ENCODE assay signal across 8 cellular contexts in the genomic region with DNA sequence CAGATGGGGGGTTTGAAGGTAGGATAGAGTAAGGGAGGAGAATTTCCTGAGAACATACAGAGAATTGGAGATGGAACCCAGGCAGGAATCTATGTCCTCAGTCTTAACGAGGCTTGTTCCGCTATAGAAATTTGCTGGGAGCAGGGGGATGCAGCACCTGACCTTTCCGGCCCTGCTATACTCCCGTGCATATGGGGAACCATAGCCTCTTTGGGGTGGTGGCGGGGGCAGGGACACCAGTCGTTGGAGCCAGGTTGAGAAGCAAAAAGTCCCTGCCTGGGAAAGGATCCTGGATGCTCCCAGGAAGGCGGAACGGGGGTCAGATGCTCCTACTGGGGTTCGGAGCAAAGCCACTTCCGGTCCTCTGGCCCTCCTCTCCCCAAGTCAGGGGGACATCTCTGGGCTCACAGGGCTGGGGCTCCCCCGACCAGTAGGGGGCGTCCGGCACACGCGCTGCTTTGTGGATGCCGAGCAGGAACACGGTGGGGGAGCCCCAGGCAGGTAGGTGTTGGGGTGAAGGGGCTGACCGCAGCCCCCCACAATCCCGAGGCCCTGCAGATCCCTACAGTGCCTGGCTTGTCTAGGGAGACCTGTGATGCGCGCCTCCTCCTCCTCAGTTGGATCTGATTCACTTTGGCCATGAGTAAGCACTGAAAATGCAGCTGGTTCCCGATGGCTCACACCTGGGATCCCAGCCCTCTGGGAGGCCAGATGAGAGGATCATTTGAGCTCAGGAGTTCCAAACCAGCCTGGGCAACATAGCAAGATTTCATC. TPM values are rescaled to one million over a fixed set of nuclear protein-coding genes. Genes with fewer than 3 reads are reported as not detected.
A peak's percentile ranks its signal among the peaks of the same experiment; 100 is the strongest.
DNase-seq lines count a peak whose midpoint lies in the region; ATAC-seq and TF ChIP-seq lines count a peak whose summit lies in the region.

No MANE protein-coding gene starts in this region.

- H3K36me3 Mint-ChIP-seq in H9 (ENCODE audit: insufficient read depth in 1 of 3, low read depth in 3 of 3), result no peaks in the 10 kb centered on the region; a peak in 2 of 7 replicates
- H3K36me3 Mint-ChIP-seq in activated CD4-positive, alpha-beta memory T cell treated with anti-CD3 and anti-CD28 coated beads, Interleukin-2, amount 10 ng/mL, durations not matched to agents 7 days and 5 days (ENCODE audit: low read depth), result no peaks in the 10 kb centered on the region
- peaks cover 4% of the 10 kb centered on the region for H3K36me3 Mint-ChIP-seq in effector memory CD8-positive, alpha-beta T cell (ENCODE audit: insufficient read depth)

- H3K4me2 ChIP-seq in H9 (ENCODE audit: insufficient read depth, insufficient read length, low read length), result no peak overlapping the region

- H2BK12ac ChIP-seq in H9 (ENCODE audit: insufficient read length, low read depth, low read length), result no peak overlapping the region

- no peaks in the 10 kb centered on the region for H3K9me3 ChIP-seq in H9 (ENCODE audit: control insufficient read depth, low read depth, low read length)

- no peak overlapping the region for H2BK20ac ChIP-seq in H9 (ENCODE audit: low read depth, low read length, poor library complexity, severe bottlenecking)

- H2BK5ac ChIP-seq in H9 (ENCODE audit: insufficient read length, low read length), result no peak overlapping the region

- H4K5ac ChIP-seq in H9 (ENCODE audit: insufficient read length, low read depth, low read length), result no peak overlapping the region

- H3K4me3 Mint-ChIP-seq in H9, result no peak overlapping the region
- no peak overlapping the region for H3K4me3 Mint-ChIP-seq in activated CD4-positive, alpha-beta memory T cell treated with anti-CD3 and anti-CD28 coated beads, Interleukin-2, amount 10 ng/mL, durations not matched to agents 7 days and 5 days
- H3K4me3 Mint-ChIP-seq in effector memory CD8-positive, alpha-beta T cell, result no peak overlapping the region

- ATAC-seq in effector memory CD8-positive, alpha-beta T cell (replicated peaks), result peak; percentile 97
- ATAC-seq in HG03571 (IDR thresholded peaks at IDR 0.05; ENCODE audit: unreplicated experiment), result no peak

- H3K79me2 ChIP-seq in H9 (ENCODE audit: insufficient read depth, low read length), result no peaks in the 10 kb centered on the region

- H3K9me3 Mint-ChIP-seq in H9, result no peaks in the 10 kb centered on the region
- H3K9me3 Mint-ChIP-seq in activated CD4-positive, alpha-beta memory T cell treated with anti-CD3 and anti-CD28 coated beads, Interleukin-2, amount 10 ng/mL, durations not matched to agents 7 days and 5 days, result no peaks in the 10 kb centered on the region
- no peaks in the 10 kb centered on the region for H3K9me3 Mint-ChIP-seq in effector memory CD8-positive, alpha-beta T cell

- peak; percentile 99 for TF ChIP-seq CTCF in H9 (conservative IDR thresholded peaks at IDR 0.05)

- H3K27me3 ChIP-seq in H9 (ENCODE audit: insufficient read depth, low read length), result no peaks in the 10 kb centered on the region

- POLR2A ChIA-PET in activated CD4-positive, alpha-beta memory T cell treated with anti-CD3 and anti-CD28 coated beads, Interleukin-2, amount 10 ng/mL, durations not matched to agents 7 days and 5 days (lab: Charles Lee), result interaction anchor here (0.6 kb wide), 2 partner anchors 61 to 427 kb away, joined by 3 read pairs; no protein-coding TSS in a partner anchor

- no peak overlapping the region for H3K9ac ChIP-seq in H9 (ENCODE audit: extremely low read depth, insufficient read length, low read length)

- H4K91ac ChIP-seq in H9 (ENCODE audit: insufficient read length, low read depth, low read length), result no peak overlapping the region

- H2AFZ ChIP-seq in H9 (ENCODE audit: low read length), result no peak overlapping the region

- peaks cover 30 to 40% of the 10 kb centered on the region in 2 experiments for H3K4me1 Mint-ChIP-seq in H9
- peaks cover 10% of the 10 kb centered on the region for H3K4me1 Mint-ChIP-seq in activated CD4-positive, alpha-beta memory T cell treated with anti-CD3 and anti-CD28 coated beads, Interleukin-2, amount 10 ng/mL, durations not matched to agents 7 days and 5 days
- H3K4me1 Mint-ChIP-seq in effector memory CD8-positive, alpha-beta T cell (ENCODE audit: low read depth in 2 of 2), result peaks cover 5 to 10% of the 10 kb centered on the region in 2 donors

- no peak overlapping the region for H3K4ac ChIP-seq in H9 (ENCODE audit: low read depth, low read length)

- H4K20me1 ChIP-seq in H9 (ENCODE audit: control insufficient read depth, insufficient read depth, insufficient read length), result no peaks in the 10 kb centered on the region

- no peaks in the 10 kb centered on the region for H3K23me2 ChIP-seq in H9 (ENCODE audit: insufficient read length, low read depth, low read length, poor library complexity, severe bottlenecking)

- no peak overlapping the region for H2BK120ac ChIP-seq in H9 (ENCODE audit: low read depth, low read length, poor library complexity, severe bottlenecking)

- DNase-seq in Daoy (ENCODE audit: low read depth) (peak; percentile 68), H9 (peak; percentile 89), NCI-H460 (ENCODE audit: extremely low read depth, low read depth) (peak; percentile 67), midbrain (lab: John Stamatoyannopoulos, UW) (peak; percentile 65)
- DNase-seq in activated CD4-positive, alpha-beta memory T cell treated with anti-CD3 and anti-CD28 coated beads, Interleukin-2, amount 10 ng/mL, durations not matched to agents 7 days and 5 days, result peak; percentile 81
- DNase-seq in effector memory CD8-positive, alpha-beta T cell, result peak; percentile 78 to 83 (median 81)
- peak; percentile 91 for DNase-seq in stimulated activated CD8-positive, alpha-beta memory T cell treated with anti-CD3 and anti-CD28 coated beads, Interleukin-4, amount 100 ng/mL, for 48 hours

- H3K23ac ChIP-seq in H9 (ENCODE audit: insufficient read length, low read depth, low read length), result no peak overlapping the region

- CTCF ChIA-PET in activated CD4-positive, alpha-beta memory T cell treated with anti-CD3 and anti-CD28 coated beads, Interleukin-2, amount 10 ng/mL, durations not matched to agents 7 days and 5 days (lab: Charles Lee), result interaction anchor here (0.6 to 4.4 kb wide), 15 partner anchors 9 to 171 kb away, joined by 3 to 65 read pairs (median 4); partner anchors contain the start of gene TFAP4

- H3K4me1 ChIP-seq in H9 (ENCODE audit: insufficient read depth, low read length), result peaks cover 2% of the 10 kb centered on the region; the same call in 1 of the 2 replicates

- H3K18ac ChIP-seq in H9 (ENCODE audit: insufficient read length, low read depth, low read length), result no peak overlapping the region

- H3K56ac ChIP-seq in H9 (ENCODE audit: insufficient read length, low read depth, low read length), result no peak overlapping the region

- H3K27ac ChIP-seq in H9 (ENCODE audit: insufficient read length, low read depth, low read length), result no peak overlapping the region

- no peak overlapping the region for H2BK15ac ChIP-seq in H9 (ENCODE audit: low read depth, low read length)

- H3K27me3 Mint-ChIP-seq in H9 (ENCODE audit: low read depth), result peaks cover 4% of the 10 kb centered on the region
- peaks cover 9% of the 10 kb centered on the region for H3K27me3 Mint-ChIP-seq in activated CD4-positive, alpha-beta memory T cell treated with anti-CD3 and anti-CD28 coated beads, Interleukin-2, amount 10 ng/mL, durations not matched to agents 7 days and 5 days
- peaks cover 32 to 55% of the 10 kb centered on the region in 2 donors for H3K27me3 Mint-ChIP-seq in effector memory CD8-positive, alpha-beta T cell

- no peak overlapping the region for H2AK5ac ChIP-seq in H9 (ENCODE audit: insufficient read length, low read length)

- no peaks in the 10 kb centered on the region for H3K79me1 ChIP-seq in H9 (ENCODE audit: insufficient read depth, low read depth, low read length, poor library complexity, severe bottlenecking)

- peak overlapping the region in 2 of 3 experiments; percentile 67 to 87; a peak in 2 of 7 replicates for H3K27ac Mint-ChIP-seq in H9
- H3K27ac Mint-ChIP-seq in activated CD4-positive, alpha-beta memory T cell treated with anti-CD3 and anti-CD28 coated beads, Interleukin-2, amount 10 ng/mL, durations not matched to agents 7 days and 5 days, result no peak overlapping the region
- H3K27ac Mint-ChIP-seq in effector memory CD8-positive, alpha-beta T cell, result peak overlapping the region in 1 of 2 donors; percentile 81

- no peak overlapping the region for H3K14ac ChIP-seq in H9 (ENCODE audit: insufficient read depth, low read length)

- WGBS in H9 (ENCODE audit: extremely low coverage, insufficient read length, low lambda C conversion rate), result no CpG with 5 or more reads among the region's 22 CpGs

- no peak overlapping the region for H4K8ac ChIP-seq in H9 (replicated peaks; ENCODE audit: insufficient read length, low read depth, low read length)

- H3T11ph ChIP-seq in H9 (ENCODE audit: low read length), result no peak overlapping the region

RNA-seq across cellular contexts. Expression of gene TFAP4, which starts 15.5 kb away (rescaled TPM):
- 13.4 and 14.1 TPM in 2 replicates for total RNA-seq in Daoy (2014; rRNA removed; shearing (Covaris generic))
- total RNA-seq in H9 (2021), result 50.5 and 51.9 TPM in 2 replicates
- 21.1 and 22.0 TPM in 2 replicates for total RNA-seq in NCI-H460 (2014; rRNA removed; shearing (Covaris generic))
- polyA plus RNA-seq in NCI-H460 (2014; cell fraction: nucleus; rRNA removed), result 21.1 and 24.5 TPM in 2 replicates
- total RNA-seq in activated CD4-positive, alpha-beta memory T cell treated with anti-CD3 and anti-CD28 coated beads, Interleukin-2, amount 10 ng/mL, durations not matched to agents 7 days and 5 days, result 10 to 100 TPM; 12.4 to 13.5 TPM

RNA-seq across cellular contexts. Expression of gene GLIS2, which starts 27.5 kb away (rescaled TPM):
- total RNA-seq in Daoy (2014; rRNA removed; shearing (Covaris generic)), result 0.36 and 0.46 TPM in 2 replicates
- total RNA-seq in H9 (2021), result 14.3 and 14.9 TPM in 2 replicates
- 4.3 and 6.3 TPM in 2 replicates for total RNA-seq in NCI-H460 (2014; rRNA removed; shearing (Covaris generic))
- 1.6 and 2.6 TPM in 2 replicates for polyA plus RNA-seq in NCI-H460 (2014; cell fraction: nucleus; rRNA removed)
- total RNA-seq in activated CD4-positive, alpha-beta memory T cell treated with anti-CD3 and anti-CD28 coated beads, Interleukin-2, amount 10 ng/mL, durations not matched to agents 7 days and 5 days, result under 1 TPM; 0.40 to 0.45 TPM

RNA-seq across cellular contexts. Expression of gene SRL, which starts 46.5 kb away (rescaled TPM):
- not detected in 2 replicates for total RNA-seq in Daoy (2014; rRNA removed; shearing (Covaris generic))
- total RNA-seq in H9 (2021), result not detected in 2 replicates
- total RNA-seq in NCI-H460 (2014; rRNA removed; shearing (Covaris generic)), result not detected in 2 replicates
- not detected in 2 replicates for polyA plus RNA-seq in NCI-H460 (2014; cell fraction: nucleus; rRNA removed)
- total RNA-seq in activated CD4-positive, alpha-beta memory T cell treated with anti-CD3 and anti-CD28 coated beads, Interleukin-2, amount 10 ng/mL, durations not matched to agents 7 days and 5 days, result not detected
